ENCODE assay signal across 9 cellular contexts in the genomic region with DNA sequence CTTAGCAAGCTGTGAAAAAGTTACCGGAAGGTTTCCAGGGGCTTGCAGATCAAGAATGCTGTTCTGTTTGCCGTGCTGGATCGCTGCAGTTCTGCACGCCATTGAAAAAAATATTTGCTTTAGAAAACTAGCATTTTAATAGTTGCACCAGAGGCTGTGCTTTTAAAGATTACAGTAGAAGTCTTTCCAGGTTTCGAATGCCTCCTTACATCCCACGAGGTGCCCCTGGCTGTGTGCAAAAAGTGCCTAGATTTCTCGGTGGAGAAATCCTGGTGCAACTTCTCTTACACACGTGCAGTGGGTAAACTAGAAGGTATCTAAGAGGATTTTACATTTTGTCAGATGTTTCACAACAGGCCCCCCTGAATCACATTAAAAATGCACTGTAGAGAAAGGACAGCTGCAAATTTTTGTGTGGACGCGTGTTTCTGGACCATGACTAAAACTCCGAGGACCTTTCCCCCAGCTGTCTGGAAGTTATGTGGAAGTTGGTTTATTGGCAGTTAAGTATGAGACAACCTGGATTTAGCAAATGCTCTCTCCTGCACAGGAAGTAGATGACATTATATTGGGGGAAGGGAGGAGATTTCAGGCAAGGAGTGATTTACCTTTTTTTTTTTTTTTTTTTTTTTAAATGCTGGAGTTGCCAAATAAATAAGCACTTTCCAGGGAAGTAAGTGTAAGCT. TPM values are rescaled to one million over a fixed set of nuclear protein-coding genes. Genes with fewer than 3 reads are reported as not detected.
DNase-seq lines count a peak whose midpoint lies in the region; ATAC-seq and TF ChIP-seq lines count a peak whose summit lies in the region.
"Had no signal": no experiment of that assay in that cellular context is flagged by ENCODE, and none has a peak within 500 bp of the region (broad histone marks: within the 10 kb centered on the region; RNA-seq: fewer than 3 reads in every experiment).

No MANE protein-coding gene starts in this region.

- H3K4me3 ChIP-seq in HFF-Myc (replicated peaks; ENCODE audit: low read depth, low read length) (peak overlapping the region; percentile 34), body of pancreas (no peak overlapping the region), kidney epithelial cell (ENCODE audit: low read depth, low read length) (peak overlapping the region; percentile 1), subcutaneous abdominal adipose tissue (ENCODE audit: low read depth in 1 of 5, low read length in 5 of 5) (peak overlapping the region; percentile 34 to 93 (median 57))

- H3K27ac ChIP-seq in body of pancreas, result peak overlapping the region; percentile 49 to 96 (median 74)
- peak overlapping the region; percentile 96 for H3K27ac ChIP-seq in subcutaneous abdominal adipose tissue (ENCODE audit: low read depth, low read length)

- intact Hi-C loops in body of pancreas (cut with DNase I), result no loop called here

- peak overlapping the region in 4 of 5 donors; percentile 51 to 97 (median 73) for H3K9ac ChIP-seq in subcutaneous abdominal adipose tissue (ENCODE audit: low read length in 5 of 5)

- no peak for TF ChIP-seq CTCF in HFF-Myc (IDR thresholded peaks at IDR 0.05; ENCODE audit: low read depth, low read length, missing control alignments)
- no peak for TF ChIP-seq CTCF in body of pancreas (IDR thresholded peaks at IDR 0.05)
- no peak for TF ChIP-seq CTCF in kidney epithelial cell (IDR thresholded peaks at IDR 0.05; ENCODE audit: insufficient read depth, low read length, poor library complexity, severe bottlenecking)

- H3K36me3 ChIP-seq in body of pancreas (replicated peaks in 1 of 2; ENCODE audit: insufficient read depth in 1 of 2, low read depth in 2 of 2) (no peaks in the 10 kb centered on the region), kidney epithelial cell (ENCODE audit: control insufficient read depth, insufficient read depth, low read length) (no peaks in the 10 kb centered on the region), subcutaneous abdominal adipose tissue (ENCODE audit: control insufficient read depth in 5 of 5, insufficient read depth in 5 of 5, low read length in 5 of 5) (peaks cover 0 to 4% (median 0%) of the 10 kb centered on the region in 5 donors)

- H3K4me1 ChIP-seq in body of pancreas, result peaks cover 46% of the 10 kb centered on the region
- peaks cover 2 to 71% (median 65%) of the 10 kb centered on the region in 5 donors for H3K4me1 ChIP-seq in subcutaneous abdominal adipose tissue (ENCODE audit: control insufficient read depth in 5 of 5, insufficient read depth in 5 of 5, low read length in 5 of 5)

- H3K27me3 ChIP-seq in body of pancreas (no peaks in the 10 kb centered on the region), kidney epithelial cell (ENCODE audit: control insufficient read depth, insufficient read depth, low read length) (no peaks in the 10 kb centered on the region), subcutaneous abdominal adipose tissue (ENCODE audit: control insufficient read depth in 5 of 5, insufficient read depth in 4 of 5, low read length in 5 of 5) (no peaks in the 10 kb centered on the region)

- ATAC-seq in body of pancreas (no peak), HG02870 (IDR thresholded peaks at IDR 0.05; ENCODE audit: unreplicated experiment) (no peak), HG03378 (IDR thresholded peaks at IDR 0.05; ENCODE audit: unreplicated experiment) (no peak)

- 5% methylated on average over 11 of the region's 11 CpGs for WGBS in body of pancreas, 2 donors

- TF ChIP-seq POLR2A in body of pancreas (IDR thresholded peaks at IDR 0.05), result no peak

- DNase-seq in HFF-Myc (ENCODE audit: extremely low read depth, low read depth) (no peak), body of pancreas (no peak), kidney epithelial cell (ENCODE audit: low read depth) (no peak), OCI-M2 (lab: John Stamatoyannopoulos, UW; ENCODE audit: unreplicated experiment) (no peak)
- no peak for DNase-seq in central memory CD4-positive, alpha-beta T cell
- DNase-seq: activated naive CD4-positive, alpha-beta T cell had no signal

- H3K9me3 ChIP-seq in body of pancreas, result no peaks in the 10 kb centered on the region
- no peaks in the 10 kb centered on the region for H3K9me3 ChIP-seq in subcutaneous abdominal adipose tissue (ENCODE audit: control insufficient read depth in 5 of 5, low read length in 5 of 5)

RNA-seq across cellular contexts. Expression of a gene that starts 5.8 kb away (rescaled TPM):
- total RNA-seq in body of pancreas, result 10 to 100 TPM in 1 of 2 donors, 1 to 10 TPM in 1; 9.1 to 25.7 TPM
- 3.4 and 13.5 TPM in 2 replicates for total RNA-seq in kidney epithelial cell

Comparison
In these comparisons a context has a peak if more than half of its experiments do, and no peak if none do; other contexts are left out.
1. H3K4me3 ChIP-seq: peak in HFF-Myc (single experiment), kidney epithelial cell (single experiment) and subcutaneous abdominal adipose tissue (5 of 5); none in body of pancreas (0 of 2).